ENCODE assay signal across 16 cellular contexts in the genomic region with DNA sequence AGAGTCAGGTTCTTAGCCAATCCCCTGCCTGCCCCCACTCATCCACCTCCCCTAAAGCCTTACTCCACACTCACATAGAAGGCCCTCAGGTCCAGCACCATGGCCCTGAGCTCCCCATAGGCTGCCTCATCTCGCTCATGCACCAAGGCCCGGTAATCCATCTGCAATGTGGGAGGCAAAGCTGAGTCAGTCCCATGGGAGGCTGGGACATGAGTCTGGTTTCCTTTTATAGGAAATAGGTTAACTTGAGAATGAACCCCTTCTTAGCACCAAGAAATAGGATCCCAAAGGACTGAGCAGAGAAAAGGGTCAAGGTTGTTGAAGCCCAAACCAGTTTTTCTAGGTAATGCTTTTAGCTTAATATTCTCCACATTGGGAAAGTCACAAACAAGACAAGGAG. TPM values are rescaled to one million over a fixed set of nuclear protein-coding genes. Genes with fewer than 3 reads are reported as not detected.
DNase-seq lines count a peak whose midpoint lies in the region; TF ChIP-seq lines count a peak whose summit lies in the region.
"Had no signal": no experiment of that assay in that cellular context is flagged by ENCODE, and none has a peak within 500 bp of the region (broad histone marks: within the 10 kb centered on the region; RNA-seq: fewer than 3 reads in every experiment).

No MANE protein-coding gene starts in this region.

- no peak overlapping the region for H3K4me3 ChIP-seq in skeletal muscle satellite cell (ENCODE audit: low read length)
- H3K4me3 ChIP-seq: lung, tibial artery had no signal

- no peak for TF ChIP-seq CTCF in endothelial cell (IDR thresholded peaks at IDR 0.05; ENCODE audit: unreplicated experiment)

- no peak for DNase-seq in activated CD4-positive, alpha-beta T cell treated with anti-CD3 and anti-CD28 coated beads, Interleukin-2, amount 10 ng/mL, durations not matched to agents 24 days and 14 days
- no peak for DNase-seq in activated CD4-positive, alpha-beta T cell treated with anti-CD3 and anti-CD28 coated beads for 1 hour
- DNase-seq in RPMI7951 (ENCODE audit: low read depth) (peak; percentile 19), endothelial cell (ENCODE audit: low spot score) (no peak), NCI-H524 (lab: John Stamatoyannopoulos, UW) (no peak), NCI-H1694 (lab: John Stamatoyannopoulos, UW) (no peak), substantia nigra (lab: John Stamatoyannopoulos, UW) (no peak)
- DNase-seq: activated effector memory CD4-positive, alpha-beta T cell treated with anti-CD3 and anti-CD28 coated beads, Interleukin-2, amount 50 U/mL, for 16 hours; DMS79; erythroblast; occipital lobe; tibial artery had no signal

- no peak overlapping the region for H3K9ac ChIP-seq in skeletal muscle satellite cell (ENCODE audit: low read depth, low read length)

- H3K4me3 Mint-ChIP-seq in activated CD4-positive, alpha-beta T cell treated with anti-CD3 and anti-CD28 coated beads, Interleukin-2, amount 10 ng/mL, durations not matched to agents 24 days and 14 days: peak overlapping the region; percentile 94
- peak overlapping the region; percentile 4 for H3K4me3 Mint-ChIP-seq in endothelial cell (ENCODE audit: unreplicated experiment)

- no peak overlapping the region for H3K27ac ChIP-seq in substantia nigra (ENCODE audit: low read depth, low read length, poor library complexity, severe bottlenecking)
- H3K27ac ChIP-seq: tibial artery had no signal

- peaks cover 69% of the 10 kb centered on the region for H3K36me3 Mint-ChIP-seq in activated CD4-positive, alpha-beta T cell treated with anti-CD3 and anti-CD28 coated beads, Interleukin-2, amount 10 ng/mL, durations not matched to agents 24 days and 14 days (ENCODE audit: low read depth)
- peaks cover 28% of the 10 kb centered on the region for H3K36me3 Mint-ChIP-seq in endothelial cell (ENCODE audit: low read depth, unreplicated experiment)

- H3K9me3 ChIP-seq in skeletal muscle satellite cell (replicated peaks; ENCODE audit: low read length): no peaks in the 10 kb centered on the region
- H3K9me3 ChIP-seq: tibial artery had no signal

- no peaks in the 10 kb centered on the region for H3K9me3 Mint-ChIP-seq in activated CD4-positive, alpha-beta T cell treated with anti-CD3 and anti-CD28 coated beads, Interleukin-2, amount 10 ng/mL, durations not matched to agents 24 days and 14 days
- no peaks in the 10 kb centered on the region for H3K9me3 Mint-ChIP-seq in endothelial cell (ENCODE audit: unreplicated experiment)
- H3K9me3 Mint-ChIP-seq: WTC11 had no signal

- H3K36me3 ChIP-seq in skeletal muscle satellite cell (ENCODE audit: insufficient read depth, low read length): peaks cover 20% of the 10 kb centered on the region

- H3K4me2 ChIP-seq in skeletal muscle satellite cell (ENCODE audit: low read length): peak overlapping the region; percentile 9

- H3K27ac Mint-ChIP-seq in activated CD4-positive, alpha-beta T cell treated with anti-CD3 and anti-CD28 coated beads, Interleukin-2, amount 10 ng/mL, durations not matched to agents 24 days and 14 days: peak overlapping the region; percentile 61
- no peak overlapping the region for H3K27ac Mint-ChIP-seq in endothelial cell (ENCODE audit: unreplicated experiment)

- H3K4me1 ChIP-seq in skeletal muscle satellite cell (ENCODE audit: control insufficient read depth, insufficient read depth, low read length): peaks cover 38% of the 10 kb centered on the region

- intact Hi-C loops in activated CD4-positive, alpha-beta T cell treated with anti-CD3 and anti-CD28 coated beads, Interleukin-2, amount 10 ng/mL, durations not matched to agents 24 days and 14 days (cut with micrococcal nuclease): no loop called here

- H3K27me3 Mint-ChIP-seq in activated CD4-positive, alpha-beta T cell treated with anti-CD3 and anti-CD28 coated beads, Interleukin-2, amount 10 ng/mL, durations not matched to agents 24 days and 14 days: no peaks in the 10 kb centered on the region
- H3K27me3 Mint-ChIP-seq in endothelial cell (ENCODE audit: unreplicated experiment): peaks cover 13% of the 10 kb centered on the region

- peaks cover 60% of the 10 kb centered on the region for H3K4me1 Mint-ChIP-seq in activated CD4-positive, alpha-beta T cell treated with anti-CD3 and anti-CD28 coated beads, Interleukin-2, amount 10 ng/mL, durations not matched to agents 24 days and 14 days
- peaks cover 26% of the 10 kb centered on the region for H3K4me1 Mint-ChIP-seq in endothelial cell (ENCODE audit: unreplicated experiment)

- H3K27me3 ChIP-seq in skeletal muscle satellite cell (ENCODE audit: control insufficient read depth, insufficient read depth, low read length): no peaks in the 10 kb centered on the region
- H3K27me3 ChIP-seq: tibial artery had no signal

RNA-seq across cellular contexts. Expression of a gene that starts 2.1 kb away (rescaled TPM):
- total RNA-seq in activated CD4-positive, alpha-beta T cell treated with anti-CD3 and anti-CD28 coated beads, Interleukin-2, amount 10 ng/mL, durations not matched to agents 24 days and 14 days: 26.6 and 30.3 TPM in 2 replicates
- 25.8 and 32.6 TPM in 2 replicates for total RNA-seq in RPMI7951 (2014; rRNA removed; shearing (Covaris generic))
- 16.7 TPM for total RNA-seq in endothelial cell (ENCODE audit: unreplicated experiment)
- total RNA-seq in skeletal muscle satellite cell (2012; rRNA removed): 13.8 and 16.5 TPM in 2 replicates

RNA-seq across cellular contexts. Expression of a gene that starts 2.9 kb away (rescaled TPM):
- 565 and 584 TPM in 2 replicates for total RNA-seq in activated CD4-positive, alpha-beta T cell treated with anti-CD3 and anti-CD28 coated beads, Interleukin-2, amount 10 ng/mL, durations not matched to agents 24 days and 14 days
- 237 and 262 TPM in 2 replicates for total RNA-seq in RPMI7951 (2014; rRNA removed; shearing (Covaris generic))
- total RNA-seq in endothelial cell (ENCODE audit: unreplicated experiment): 73.6 TPM
- total RNA-seq in skeletal muscle satellite cell (2012; rRNA removed): 79.9 and 122 TPM in 2 replicates

RNA-seq across cellular contexts. Expression of a gene that starts 3.8 kb away (rescaled TPM):
- 95.1 and 95.6 TPM in 2 replicates for total RNA-seq in activated CD4-positive, alpha-beta T cell treated with anti-CD3 and anti-CD28 coated beads, Interleukin-2, amount 10 ng/mL, durations not matched to agents 24 days and 14 days
- 28.5 and 37.8 TPM in 2 replicates for total RNA-seq in RPMI7951 (2014; rRNA removed; shearing (Covaris generic))
- total RNA-seq in endothelial cell (ENCODE audit: unreplicated experiment): 90.2 TPM
- 38.7 and 40.6 TPM in 2 replicates for total RNA-seq in skeletal muscle satellite cell (2012; rRNA removed)

RNA-seq across cellular contexts. Expression of a gene that starts 7.5 kb away (rescaled TPM):
- total RNA-seq in activated CD4-positive, alpha-beta T cell treated with anti-CD3 and anti-CD28 coated beads, Interleukin-2, amount 10 ng/mL, durations not matched to agents 24 days and 14 days: 300 and 306 TPM in 2 replicates
- 294 and 310 TPM in 2 replicates for total RNA-seq in RPMI7951 (2014; rRNA removed; shearing (Covaris generic))
- total RNA-seq in endothelial cell (ENCODE audit: unreplicated experiment): 43.6 TPM
- total RNA-seq in skeletal muscle satellite cell (2012; rRNA removed): 59.1 and 71.9 TPM in 2 replicates

RNA-seq across cellular contexts. Expression of a gene that starts 13.1 kb away (rescaled TPM):
- total RNA-seq in activated CD4-positive, alpha-beta T cell treated with anti-CD3 and anti-CD28 coated beads, Interleukin-2, amount 10 ng/mL, durations not matched to agents 24 days and 14 days: 0.26 and 0.54 TPM in 2 replicates
- 0.20 TPM in 1 of 2 replicates, not detected in the other for total RNA-seq in RPMI7951 (2014; rRNA removed; shearing (Covaris generic))
- 0.59 TPM for total RNA-seq in endothelial cell (ENCODE audit: unreplicated experiment)
- 0.44 and 0.51 TPM in 2 replicates for total RNA-seq in skeletal muscle satellite cell (2012; rRNA removed)
- total RNA-seq: A673, occipital lobe, WTC11 had no signal
